ENCODE assay signal across 8 cellular contexts in genomic region chr4:152454398-152455011, GRCh38.
DNase-seq lines count a peak whose midpoint lies in the region; FAIRE-seq lines count a peak whose summit lies in the region.

No MANE protein-coding gene starts in this region.

- intact Hi-C loops in posterior vena cava (cut with DNase I) = no loop called here

- peak; percentile 92 for FAIRE-seq in TTC549 (lab: Jason Lieb, UNC)

- peak; percentile 36 for DNase-seq in CD1c-positive myeloid dendritic cell (ENCODE audit: extremely low spot score)
- DNase-seq in HT1080 (ENCODE audit: low read depth) = peak; percentile 43
- peak; percentile 24 for DNase-seq in hepatic stellate cell (ENCODE audit: low spot score)
- DNase-seq in posterior vena cava (ENCODE audit: low spot score) = no peak
- no peak for DNase-seq in NCI-H226
- no peak for DNase-seq in NCI-H1436 treated with DMSO at 0.1 percent for 48 hours (lab: John Stamatoyannopoulos, UW)
- DNase-seq in amygdala (lab: John Stamatoyannopoulos, UW) = no peak

Comparison
In these comparisons a context has a peak if more than half of its experiments do, and no peak if none do; other contexts are left out.
1. DNase-seq: peak in CD1c-positive myeloid dendritic cell (single experiment), HT1080 (single experiment) and hepatic stellate cell (single experiment); none in posterior vena cava (single experiment), NCI-H226 (single experiment), NCI-H1436 treated with DMSO at 0.1 percent for 48 hours (single experiment) and amygdala (0 of 56).